Comparison of ENCODE assay signal across 14 cellular contexts in the genomic region with DNA sequence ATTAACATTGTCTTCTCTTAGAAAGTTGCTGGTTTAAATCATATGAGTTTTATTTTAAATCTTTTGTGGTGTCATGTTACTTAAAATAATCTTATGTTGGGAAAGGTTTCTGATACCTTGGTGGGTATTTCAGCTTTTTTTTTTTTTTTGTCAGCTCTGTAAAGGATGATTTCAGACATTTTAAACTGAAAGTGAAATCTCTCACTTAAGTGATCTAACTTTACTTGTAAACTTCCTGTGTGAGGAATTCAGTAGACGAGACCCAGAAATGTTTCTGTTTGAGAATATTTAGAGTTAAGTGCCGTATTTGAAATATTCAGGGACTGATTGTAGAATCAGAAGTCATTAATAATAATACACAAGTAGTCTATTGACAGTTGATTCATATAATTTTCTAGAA. TPM values are rescaled to one million over a fixed set of nuclear protein-coding genes. Genes with fewer than 3 reads are reported as not detected.
A peak's percentile ranks its signal among the peaks of the same experiment; 100 is the strongest.
DNase-seq lines count a peak whose midpoint lies in the region; ATAC-seq, FAIRE-seq and TF ChIP-seq lines count a peak whose summit lies in the region.
"Had no signal": no experiment of that assay in that cellular context is flagged by ENCODE, and none has a peak within 500 bp of the region (broad histone marks: within the 10 kb centered on the region; RNA-seq: fewer than 3 reads in every experiment).

No MANE protein-coding gene starts in this region.

- FAIRE-seq in pancreas (lab: Jason Lieb, UNC): peak; percentile 67

- no peak for TF ChIP-seq CTCF in CD4-positive, alpha-beta T cell (IDR thresholded peaks at IDR 0.05)
- no peak for TF ChIP-seq CTCF in KMS-11 (conservative IDR thresholded peaks at IDR 0.05; ENCODE audit: low read depth, low read length)
- no peak for TF ChIP-seq CTCF in choroid plexus epithelial cell (conservative IDR thresholded peaks at IDR 0.05; ENCODE audit: low read depth, low read length)
- no peak for TF ChIP-seq CTCF in pancreas (IDR thresholded peaks at IDR 0.05)

- H3K4me3 Mint-ChIP-seq in CD4-positive, alpha-beta T cell: peak overlapping the region; percentile 86

- peaks cover 44% of the 10 kb centered on the region for H3K36me3 Mint-ChIP-seq in CD4-positive, alpha-beta T cell (ENCODE audit: low read depth)

- in situ Hi-C loops in KBM-7 (cut with MboI; ENCODE audit: low pct_unique_long_range_greater_than_20kb, low sequenced_read_pairs): no loop called here

- CTCF ChIA-PET in CD4-positive, alpha-beta T cell (lab: Charles Lee): interaction anchor here (1.3 to 2.9 kb wide), 3 partner anchors 68 to 229 kb away, joined by 3 to 8 read pairs (median 4); no protein-coding TSS in a partner anchor

- H3K4me1 ChIP-seq in KMS-11 (ENCODE audit: low read depth, poor library complexity, severe bottlenecking) (peaks cover 21% of the 10 kb centered on the region), pancreas (peaks cover 0 to 5% (median 0%) of the 10 kb centered on the region in 3 donors)

- DNase-seq in CD4-positive, alpha-beta T cell: no peak
- peak; percentile 51 for DNase-seq in choroid plexus epithelial cell (ENCODE audit: low read depth)
- DNase-seq in pancreas: no peak
- DNase-seq in KBM-7: no peak
- DNase-seq: activated CD8-positive, alpha-beta memory T cell treated with anti-CD3 and anti-CD28 coated beads, Interleukin-2, amount 50 U/mL, for 4 hours; NCI-H524; ovary; SW 1271 had no signal

- ATAC-seq in CD4-positive, alpha-beta T cell (ENCODE audit: poor library complexity): peak; percentile 76
- ATAC-seq in pancreas (no peak), HG03442 (IDR thresholded peaks at IDR 0.05; ENCODE audit: unreplicated experiment) (no peak), GM18519 (IDR thresholded peaks at IDR 0.05; ENCODE audit: low FRiP score, unreplicated experiment) (no peak), HG02763 (IDR thresholded peaks at IDR 0.05; ENCODE audit: unreplicated experiment) (no peak)

- peak overlapping the region; percentile 97 for H3K27ac Mint-ChIP-seq in CD4-positive, alpha-beta T cell

- no peaks in the 10 kb centered on the region for H4K20me1 ChIP-seq in KMS-11 (ENCODE audit: insufficient read depth)

- H3K9me3 Mint-ChIP-seq in CD4-positive, alpha-beta T cell: no peaks in the 10 kb centered on the region

- H3K27me3 Mint-ChIP-seq in CD4-positive, alpha-beta T cell: no peaks in the 10 kb centered on the region

- no peaks in the 10 kb centered on the region for H3K9me3 ChIP-seq in CD4-positive, alpha-beta T cell (ENCODE audit: control insufficient read depth, low read length)
- no peaks in the 10 kb centered on the region for H3K9me3 ChIP-seq in pancreas
- H3K9me3 ChIP-seq: ovary, thoracic aorta had no signal

- H3K4me2 ChIP-seq in KMS-11: peak overlapping the region; percentile 68

- peak overlapping the region; percentile 67 for H3K27ac ChIP-seq in CD4-positive, alpha-beta T cell (ENCODE audit: low read depth, low read length)
- H3K27ac ChIP-seq in KMS-11 (no peak overlapping the region), pancreas (no peak overlapping the region)
- H3K27ac ChIP-seq: cardiac muscle cell, thoracic aorta had no signal

- H3K4me3 ChIP-seq in KMS-11 (IDR thresholded peaks at IDR 0.05; ENCODE audit: insufficient read depth, low read depth, low read length): no peak overlapping the region
- no peak overlapping the region for H3K4me3 ChIP-seq in choroid plexus epithelial cell (ENCODE audit: low read depth, low read length)
- no peak overlapping the region for H3K4me3 ChIP-seq in pancreas
- H3K4me3 ChIP-seq: cardiac muscle cell, ovary, thoracic aorta had no signal

- no peak overlapping the region for H2AFZ ChIP-seq in KMS-11 (ENCODE audit: low read depth)

- H3K9ac ChIP-seq in KMS-11: no peak overlapping the region

- H3K79me2 ChIP-seq in KMS-11 (ENCODE audit: insufficient read depth, low read depth): no peaks in the 10 kb centered on the region

- WGBS in pancreas, 2 donors: 76 to 78% methylated on average over 2 of the region's 2 CpGs

- no peaks in the 10 kb centered on the region for H3K27me3 ChIP-seq in CD4-positive, alpha-beta T cell (ENCODE audit: control insufficient read depth, insufficient read depth, low read length)
- no peaks in the 10 kb centered on the region for H3K27me3 ChIP-seq in KMS-11 (ENCODE audit: insufficient read depth, low read depth)
- H3K27me3 ChIP-seq in pancreas: no peaks in the 10 kb centered on the region
- H3K27me3 ChIP-seq: cardiac muscle cell, ovary had no signal

- POLR2A ChIA-PET in CD4-positive, alpha-beta T cell (lab: Charles Lee): interaction anchor here (0.7 to 3.0 kb wide), 9 partner anchors 16 to 220 kb away, joined by 3 to 26 read pairs (median 6); a partner anchor contains a TSS

- peaks cover 87% of the 10 kb centered on the region for H3K4me1 Mint-ChIP-seq in CD4-positive, alpha-beta T cell (ENCODE audit: low read depth)

- H3K36me3 ChIP-seq in KMS-11 (ENCODE audit: insufficient read depth) (no peaks in the 10 kb centered on the region), pancreas (peaks cover 0 to 12% (median 0%) of the 10 kb centered on the region in 3 donors)
- H3K36me3 ChIP-seq: ovary, thoracic aorta had no signal

- intact Hi-C loops in CD4-positive, alpha-beta T cell (cut with DNase I, micrococcal nuclease): loop anchor here in 1 of 2 experiments (10.0 kb wide), 1 partner anchor 73 kb away; a partner anchor contains a TSS
- intact Hi-C loops in pancreas (cut with DNase I): no loop called here

RNA-seq across cellular contexts. Expression of a gene that starts 37.8 kb away (rescaled TPM):
- total RNA-seq in CD4-positive, alpha-beta T cell: under 1 TPM in 1 of 2 experiments, not detected in 1; 0.25 TPM
- total RNA-seq in pancreas: not detected
- not detected for polyA plus RNA-seq in pancreas
- total RNA-seq: cardiac muscle cell, ovary, thoracic aorta had no signal
- polyA plus RNA-seq: ovary had no signal

RNA-seq across cellular contexts. Expression of a gene that starts 43.6 kb away (rescaled TPM):
- 100 to 1,000 TPM; 162 to 170 TPM for total RNA-seq in CD4-positive, alpha-beta T cell
- 10 to 100 TPM; 33.5 to 46.0 (median 39.3) TPM for total RNA-seq in pancreas
- polyA plus RNA-seq in pancreas: 10 to 100 TPM; 22.8 to 40.4 TPM
